In genomic region chr16:3027983-3028715, GRCh38 we compare ENCODE assay signal across 8 cellular contexts. TPM values are rescaled to one million over a fixed set of nuclear protein-coding genes. Genes with fewer than 3 reads are reported as not detected.
DNase-seq lines count a peak whose midpoint lies in the region; ATAC-seq and TF ChIP-seq lines count a peak whose summit lies in the region.

No MANE protein-coding gene starts in this region.

- H3K4me1 Mint-ChIP-seq in osteocyte (ENCODE audit: unreplicated experiment), result peaks cover 6% of the 10 kb centered on the region

- TF ChIP-seq POLR2A in tibial nerve (IDR thresholded peaks at IDR 0.05), result no peak

- H3K9ac ChIP-seq in KMS-11, result no peak overlapping the region

- H3K36me3 Mint-ChIP-seq in osteocyte (ENCODE audit: unreplicated experiment), result peaks cover 2% of the 10 kb centered on the region

- H3K9me3 ChIP-seq in tibial nerve, result no peaks in the 10 kb centered on the region

- H3K4me2 ChIP-seq in KMS-11, result peak overlapping the region; percentile 82

- no peaks in the 10 kb centered on the region for H3K9me3 Mint-ChIP-seq in osteocyte (ENCODE audit: unreplicated experiment)

- peaks cover 48% of the 10 kb centered on the region for H3K27me3 ChIP-seq in KMS-11 (ENCODE audit: insufficient read depth, low read depth)
- peaks cover 39% of the 10 kb centered on the region for H3K27me3 ChIP-seq in foreskin keratinocyte
- peaks cover 0 to 47% of the 10 kb centered on the region in 2 donors for H3K27me3 ChIP-seq in tibial nerve

- peak; percentile 81 for DNase-seq in GM03348 (ENCODE audit: low spot score)
- DNase-seq in RKO (ENCODE audit: low spot score), result peak; percentile 57
- DNase-seq in activated T-helper 9 cell treated with anti-CD3 and anti-CD28 coated beads, Interleukin-2, amount 50 U/mL, for 16 hours (ENCODE audit: low read depth), result peak; percentile 84
- peak; percentile 32 to 70 for DNase-seq in foreskin keratinocyte
- DNase-seq in osteocyte (ENCODE audit: extremely low spot score, unreplicated experiment), result peak; percentile 91
- peak; percentile 40 to 49 for DNase-seq in tibial nerve (ENCODE audit: low spot score in 2 of 2)

- no peak overlapping the region for H3K27ac Mint-ChIP-seq in osteocyte (ENCODE audit: unreplicated experiment)

- H3K36me3 ChIP-seq in KMS-11 (ENCODE audit: insufficient read depth), result no peaks in the 10 kb centered on the region
- H3K36me3 ChIP-seq in tibial nerve, result peaks cover 0 to 22% (median 5%) of the 10 kb centered on the region in 3 donors

- ATAC-seq in foreskin keratinocyte (peak; percentile 58), GM21360 (IDR thresholded peaks at IDR 0.05; ENCODE audit: unreplicated experiment) (no peak)

- H3K27me3 Mint-ChIP-seq in osteocyte (ENCODE audit: unreplicated experiment), result peaks cover 9% of the 10 kb centered on the region

- no peaks in the 10 kb centered on the region for H3K79me2 ChIP-seq in KMS-11 (ENCODE audit: insufficient read depth, low read depth)

- TF ChIP-seq CTCF in KMS-11 (conservative IDR thresholded peaks at IDR 0.05; ENCODE audit: low read depth, low read length), result peak; percentile 65
- peak; percentile 95 for TF ChIP-seq CTCF in foreskin keratinocyte (conservative IDR thresholded peaks at IDR 0.05)
- TF ChIP-seq CTCF in osteocyte (IDR thresholded peaks at IDR 0.05), result peak; percentile 79
- peak; percentile 55 to 81 (median 75) for TF ChIP-seq CTCF in tibial nerve (IDR thresholded peaks at IDR 0.05)

- H3K4me1 ChIP-seq in KMS-11 (ENCODE audit: low read depth, poor library complexity, severe bottlenecking) (peaks cover 30% of the 10 kb centered on the region), foreskin keratinocyte (peaks cover 3% of the 10 kb centered on the region), tibial nerve (peaks cover 0 to 47% (median 21%) of the 10 kb centered on the region in 4 donors)

- no peak for TF ChIP-seq EP300 in tibial nerve (IDR thresholded peaks at IDR 0.05)

- H3K4me3 ChIP-seq in KMS-11 (IDR thresholded peaks at IDR 0.05; ENCODE audit: insufficient read depth, low read depth, low read length), result no peak overlapping the region
- H3K4me3 ChIP-seq in tibial nerve, result no peak overlapping the region

- peak overlapping the region; percentile 29; the same call in 1 of the 2 replicates for H2AFZ ChIP-seq in KMS-11 (ENCODE audit: low read depth)

- peak overlapping the region; percentile 6 for H3K4me3 Mint-ChIP-seq in osteocyte (ENCODE audit: unreplicated experiment)

- no peaks in the 10 kb centered on the region for H4K20me1 ChIP-seq in KMS-11 (ENCODE audit: insufficient read depth)

- H3K27ac ChIP-seq in KMS-11, result no peak overlapping the region
- H3K27ac ChIP-seq in foreskin keratinocyte, result no peak overlapping the region
- H3K27ac ChIP-seq in tibial nerve, result no peak overlapping the region

- WGBS in tibial nerve, 2 donors, result 7 to 27% methylated on average over 22 to 43 of the region's 58 CpGs

RNA-seq across cellular contexts. Expression of gene THOC6, which starts 4.3 kb away (rescaled TPM):
- 30.2 and 39.4 TPM in 2 replicates for total RNA-seq in foreskin keratinocyte
- polyA plus RNA-seq in foreskin keratinocyte, result 39.2 and 48.9 TPM in 2 replicates
- total RNA-seq in osteocyte, result 36.6 and 40.1 TPM in 2 replicates
- total RNA-seq in tibial nerve, result 10 to 100 TPM; 12.2 to 28.5 (median 18.0) TPM

RNA-seq across cellular contexts. Expression of gene HCFC1R1, which starts 4.4 kb away (rescaled TPM):
- total RNA-seq in foreskin keratinocyte (105 and 110 TPM in 2 replicates), osteocyte (133 and 139 TPM in 2 replicates), tibial nerve (10 to 100 TPM; 17.7 to 46.9 (median 38.5) TPM)
- 163 and 169 TPM in 2 replicates for polyA plus RNA-seq in foreskin keratinocyte

RNA-seq across cellular contexts. Expression of gene TNFRSF12A, which starts 8.0 kb away (rescaled TPM):
- total RNA-seq in foreskin keratinocyte (435 and 449 TPM in 2 replicates), osteocyte (71.3 and 72.4 TPM in 2 replicates), tibial nerve (10 to 100 TPM in 2 of 4 donors, 1 to 10 TPM in 2; 2.4 to 47.4 (median 11.5) TPM)
- 645 and 656 TPM in 2 replicates for polyA plus RNA-seq in foreskin keratinocyte

RNA-seq across cellular contexts. Expression of gene BICDL2, which starts 8.6 kb away (rescaled TPM):
- total RNA-seq in foreskin keratinocyte (0.39 and 0.68 TPM in 2 replicates), osteocyte (not detected in 2 replicates), tibial nerve (not detected)
- 0.37 and 1.1 TPM in 2 replicates for polyA plus RNA-seq in foreskin keratinocyte

RNA-seq across cellular contexts. Expression of gene CLDN6, which starts 10.2 kb away (rescaled TPM):
- total RNA-seq in foreskin keratinocyte, result 0.11 and 0.14 TPM in 2 replicates
- 0.16 and 0.28 TPM in 2 replicates for polyA plus RNA-seq in foreskin keratinocyte
- total RNA-seq in osteocyte, result 0.32 TPM in 1 of 2 replicates, not detected in the other
- total RNA-seq in tibial nerve, result not detected
